ENCODE assay signal across 23 cellular contexts in genomic region chr16:24002619-24003018, GRCh38.
"Had no signal": no experiment of that assay in that cellular context is flagged by ENCODE, and none has a peak within 500 bp of the region (broad histone marks: within the 10 kb centered on the region; RNA-seq: fewer than 3 reads in every experiment).

No MANE protein-coding gene starts in this region.

- H3K4me3 Mint-ChIP-seq: activated T-cell treated with anti-CD3 and anti-CD28 coated beads, Interleukin-2, amount 50 U/mL, for 24 hours; natural killer cell treated with Interleukin-12 subunit alpha and Interleukin-12 subunit beta and Interleukin-15 and Interleukin-18, amount 100 ng/mL, for 72 hours had no signal

- ATAC-seq: body of pancreas; left colon; lower lobe of right lung; natural killer cell treated with Interleukin-12 subunit alpha and Interleukin-12 subunit beta and Interleukin-15 and Interleukin-18, amount 100 ng/mL, for 72 hours; stimulated activated naive CD8-positive, alpha-beta T cell treated with anti-CD3 and anti-CD28 coated beads, Interleukin-15, Interleukin-2, amounts not matched to agents 100 U/mL and 50 U/mL, for 24 hours had no signal

- H3K4me3 ChIP-seq: body of pancreas, cardiac muscle cell, lower lobe of right lung, ovary, prostate gland, right atrium auricular region, spleen, upper lobe of left lung had no signal

- H3K9me3 Mint-ChIP-seq: activated T-cell treated with anti-CD3 and anti-CD28 coated beads, Interleukin-2, amount 50 U/mL, for 24 hours; activated T-helper 2 cell treated with anti-CD3 and anti-CD28 coated beads, Interferon-gamma antibody, Interleukin-2, Interleukin-4, amounts not matched to agents 10 μg/mL and 5 μg/mL and 100 μg/mL, durations not matched to agents 14 hours and 24 hours and 36 hours; natural killer cell treated with Interleukin-12 subunit alpha and Interleukin-12 subunit beta and Interleukin-15 and Interleukin-18, amount 100 ng/mL, for 72 hours had no signal

- H3K4me1 ChIP-seq: body of pancreas, lower lobe of right lung, prostate gland, right atrium auricular region, upper lobe of left lung had no signal

- H3K27ac Mint-ChIP-seq: activated T-cell treated with anti-CD3 and anti-CD28 coated beads, Interleukin-2, amount 50 U/mL, for 24 hours; activated T-helper 2 cell treated with anti-CD3 and anti-CD28 coated beads, Interferon-gamma antibody, Interleukin-2, Interleukin-4, amounts not matched to agents 10 μg/mL and 5 μg/mL and 100 μg/mL, durations not matched to agents 14 hours and 24 hours and 36 hours; natural killer cell treated with Interleukin-12 subunit alpha and Interleukin-12 subunit beta and Interleukin-15 and Interleukin-18, amount 100 ng/mL, for 72 hours had no signal

- DNase-seq: activated CD4-positive, alpha-beta T cell treated with anti-CD3 and anti-CD28 coated beads, Interleukin-2, amount 50 U/mL, for 1 hour; activated CD4-positive, CD25-positive, alpha-beta regulatory T cell treated with anti-CD3 and anti-CD28 coated beads, Interleukin-2, amount 50 U/mL, for 72 hours; activated CD8-positive, alpha-beta memory T cell treated with anti-CD3 and anti-CD28 coated beads for 24 hours; activated CD8-positive, alpha-beta memory T cell treated with anti-CD3 and anti-CD28 coated beads, Interleukin-2, amount 50 U/mL, for 4 hours; activated naive CD4-positive, alpha-beta T cell treated with Interleukin-2 at 50 U/mL for 16 hours; activated T-cell treated with anti-CD3 and anti-CD28 coated beads, Interleukin-2, amount 50 U/mL, for 24 hours; anterior cingulate cortex; body of pancreas; cortex of kidney; left colon; lower lobe of right lung; ovary; spleen; stimulated activated CD4-positive, alpha-beta T cell treated with anti-CD3 and anti-CD28 coated beads, Interleukin-4, amount 100 ng/mL, for 1 hour; stimulated activated naive CD8-positive, alpha-beta T cell treated with anti-CD3 and anti-CD28 coated beads, Interleukin-15, Interleukin-2, amounts not matched to agents 100 U/mL and 50 U/mL, for 24 hours; T-helper 9 cell; upper lobe of left lung had no signal

- H3K36me3 ChIP-seq: cardiac muscle cell, lower lobe of right lung, ovary, prostate gland, right atrium auricular region, upper lobe of left lung had no signal

- H3K27me3 Mint-ChIP-seq: activated T-cell treated with anti-CD3 and anti-CD28 coated beads, Interleukin-2, amount 50 U/mL, for 24 hours; natural killer cell treated with Interleukin-12 subunit alpha and Interleukin-12 subunit beta and Interleukin-15 and Interleukin-18, amount 100 ng/mL, for 72 hours had no signal

- H3K9me3 ChIP-seq: body of pancreas, lower lobe of right lung, neutrophil, ovary, prostate gland, right atrium auricular region, spleen, upper lobe of left lung had no signal
